8 cellular contexts compared by ENCODE assay signal in the genomic region with DNA sequence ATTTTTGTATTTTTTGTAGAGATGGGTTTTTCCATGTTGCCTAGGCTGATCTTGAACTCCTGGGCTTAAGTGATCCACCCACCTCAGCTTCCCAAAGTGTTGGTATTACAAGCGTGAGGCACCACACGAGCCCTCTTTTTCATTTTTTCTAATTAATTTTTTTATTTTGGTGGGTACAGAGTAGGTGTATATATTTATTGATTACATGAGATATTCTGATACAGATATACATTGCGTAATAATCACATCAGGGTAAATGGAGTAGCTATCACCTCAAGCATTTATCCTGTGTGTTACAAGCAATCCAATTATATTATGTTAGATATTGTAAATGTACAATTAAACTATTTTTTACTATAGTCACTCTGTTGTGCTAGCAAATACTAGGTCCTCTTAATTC.
"Had no signal": no experiment of that assay in that cellular context is flagged by ENCODE, and none has a peak within 500 bp of the region (broad histone marks: within the 10 kb centered on the region; RNA-seq: fewer than 3 reads in every experiment).

No MANE protein-coding gene starts in this region.

- H3K9me3 ChIP-seq: HAP-1 had no signal

- H3K4me1 ChIP-seq: HAP-1 had no signal

- H3K4me2 ChIP-seq: GM23338 had no signal

- H3K9ac ChIP-seq: GM23248 had no signal

- H2AFZ ChIP-seq: GM23248, GM23338 had no signal

- H3K4me3 ChIP-seq: GM23248, GM23338, HAP-1 had no signal

- ATAC-seq: GM23338, HCT116 had no signal

- H3K27ac ChIP-seq: GM23248 had no signal

- H3K36me3 ChIP-seq: HAP-1 had no signal

- DNase-seq: GM23248, GOT3, H7, H9, HFFc6 had no signal
